In the genomic region with DNA sequence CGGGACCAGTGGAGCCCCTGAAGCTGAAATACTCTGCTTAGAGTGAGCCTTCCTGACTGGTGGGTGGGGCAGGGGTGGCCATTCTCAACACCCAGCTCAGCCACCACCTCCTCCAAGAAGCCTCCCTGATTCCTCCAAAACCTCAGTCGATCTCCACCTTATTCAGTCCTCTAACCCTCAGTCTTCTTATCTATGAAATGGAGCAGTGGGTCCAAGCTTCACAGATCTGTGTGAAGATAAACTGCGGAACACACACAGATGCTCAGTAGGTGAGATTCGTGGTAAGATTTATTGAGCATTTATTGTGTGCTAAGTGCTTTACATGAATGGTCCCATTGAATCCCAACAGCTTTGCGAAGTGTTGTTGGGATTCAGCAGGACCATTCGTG, we compare ENCODE assay signal across 8 cellular contexts.
DNase-seq lines count a peak whose midpoint lies in the region; ATAC-seq and TF ChIP-seq lines count a peak whose summit lies in the region.
"Had no signal": no experiment of that assay in that cellular context is flagged by ENCODE, and none has a peak within 500 bp of the region (broad histone marks: within the 10 kb centered on the region; RNA-seq: fewer than 3 reads in every experiment).

No MANE protein-coding gene starts in this region.

- no peaks in the 10 kb centered on the region for H3K79me2 ChIP-seq in MM.1S (ENCODE audit: low read length)
- no peaks in the 10 kb centered on the region for H3K79me2 ChIP-seq in trophoblast cell (ENCODE audit: control insufficient read depth, insufficient read depth, low read length, poor library complexity)

- no peak overlapping the region for H3K23ac ChIP-seq in trophoblast cell (ENCODE audit: low read length)

- ATAC-seq in HG02885 (IDR thresholded peaks at IDR 0.05; ENCODE audit: poor library complexity, unreplicated experiment), result no peak
- no peak for ATAC-seq in HG03175 (IDR thresholded peaks at IDR 0.05; ENCODE audit: unreplicated experiment)

- H3K4me1 ChIP-seq in MM.1S (ENCODE audit: low read length) (peaks cover 25% of the 10 kb centered on the region), trophoblast cell (ENCODE audit: control insufficient read depth in 1 of 2, insufficient read depth in 2 of 2, low read length in 2 of 2) (peaks cover 3 to 9% of the 10 kb centered on the region in 2 experiments)

- peak overlapping the region; percentile 76 for H3K27ac Mint-ChIP-seq in dendritic cell treated with granulocyte-macrophage colony-stimulating factor and Interleukin-4, amounts not matched to agents 40 ng/mL and 50 ng/mL, for 4 days
- no peak overlapping the region for H3K27ac Mint-ChIP-seq in nephron progenitor cell

- TF ChIP-seq CTCF in GM06990 (IDR thresholded peaks at IDR 0.05; ENCODE audit: insufficient read depth, low read length, poor library complexity, severe bottlenecking) (no peak), MM.1S (IDR thresholded peaks at IDR 0.05; ENCODE audit: low read length) (no peak), nephron progenitor cell (IDR thresholded peaks at IDR 0.05) (no peak)

- peak overlapping the region; percentile 77; the same call in 1 of the 2 replicates for H2AFZ ChIP-seq in MM.1S (ENCODE audit: low read length)
- H2AFZ ChIP-seq in trophoblast cell (ENCODE audit: insufficient read depth, low read length, poor library complexity), result no peak overlapping the region

- H3F3A ChIP-seq in MM.1S (ENCODE audit: insufficient read depth, low read length), result peaks cover 18% of the 10 kb centered on the region

- H3K9ac ChIP-seq in MM.1S (ENCODE audit: low read length) (peak overlapping the region; percentile 87), trophoblast cell (ENCODE audit: low read length) (no peak overlapping the region)

- H3K4me2 ChIP-seq in MM.1S (ENCODE audit: low read depth, low read length) (peak overlapping the region; percentile 99), trophoblast cell (ENCODE audit: low read length) (no peak overlapping the region)

- peaks cover 4% of the 10 kb centered on the region for H3K79me1 ChIP-seq in trophoblast cell (ENCODE audit: low read length)

- peak overlapping the region; percentile 99 for H3K27ac ChIP-seq in MM.1S (ENCODE audit: low read length)
- no peak overlapping the region for H3K27ac ChIP-seq in trophoblast cell (ENCODE audit: low read depth, low read length)

- no peak overlapping the region for H3K14ac ChIP-seq in trophoblast cell (ENCODE audit: low read length)

- no peak overlapping the region for H3K4ac ChIP-seq in trophoblast cell (ENCODE audit: low read depth, low read length)

- peaks cover 36% of the 10 kb centered on the region for H3K4me1 Mint-ChIP-seq in dendritic cell treated with granulocyte-macrophage colony-stimulating factor and Interleukin-4, amounts not matched to agents 40 ng/mL and 50 ng/mL, for 4 days (ENCODE audit: low read depth)
- peaks cover 29% of the 10 kb centered on the region for H3K4me1 Mint-ChIP-seq in nephron progenitor cell

- H3K18ac ChIP-seq in trophoblast cell (ENCODE audit: low read length), result no peak overlapping the region

- H3K9me2 ChIP-seq in MM.1S (replicated peaks; ENCODE audit: insufficient read depth, low read length), result no peaks in the 10 kb centered on the region

- intact Hi-C loops in dendritic cell treated with granulocyte-macrophage colony-stimulating factor and Interleukin-4, amounts not matched to agents 40 ng/mL and 50 ng/mL, for 4 days (cut with micrococcal nuclease), result no loop called here

- no peak overlapping the region for H4K12ac ChIP-seq in trophoblast cell (ENCODE audit: low read depth, low read length)

- no peak overlapping the region for H2AK5ac ChIP-seq in trophoblast cell (ENCODE audit: low read length)

- H2BK5ac ChIP-seq in trophoblast cell (ENCODE audit: low read depth, low read length, poor library complexity), result peak overlapping the region; percentile 37

- no peak overlapping the region for H2BK120ac ChIP-seq in trophoblast cell (ENCODE audit: insufficient read depth, low read length, poor library complexity)

- H4K8ac ChIP-seq in trophoblast cell (ENCODE audit: low read depth, low read length), result no peak overlapping the region

- H3K4me3 ChIP-seq in GM06990 (replicated peaks; ENCODE audit: low read depth, low read length), result peak overlapping the region; percentile 2
- H3K4me3 ChIP-seq in MM.1S (ENCODE audit: low read length), result peak overlapping the region; percentile 47; the same call in 1 of the 2 replicates
- no peak overlapping the region for H3K4me3 ChIP-seq in trophoblast cell (ENCODE audit: low read depth, low read length)

- H3K27me3 ChIP-seq in GM06990 (replicated peaks; ENCODE audit: control insufficient read depth, insufficient read depth, low read length) (no peaks in the 10 kb centered on the region), MM.1S (replicated peaks; ENCODE audit: insufficient read depth, low read length) (no peaks in the 10 kb centered on the region), trophoblast cell (ENCODE audit: insufficient read depth, low read length) (no peaks in the 10 kb centered on the region)

- no peak overlapping the region for H4K91ac ChIP-seq in trophoblast cell (ENCODE audit: low read depth, low read length)

- H2BK12ac ChIP-seq in trophoblast cell (ENCODE audit: low read length), result peak overlapping the region; percentile 19

- H4K20me1 ChIP-seq in MM.1S (ENCODE audit: insufficient read depth, low read length), result no peaks in the 10 kb centered on the region

- no peaks in the 10 kb centered on the region for H3K36me3 Mint-ChIP-seq in dendritic cell treated with granulocyte-macrophage colony-stimulating factor and Interleukin-4, amounts not matched to agents 40 ng/mL and 50 ng/mL, for 4 days (ENCODE audit: low read depth)
- no peaks in the 10 kb centered on the region for H3K36me3 Mint-ChIP-seq in nephron progenitor cell (ENCODE audit: low read depth)

- H3K4me3 Mint-ChIP-seq in dendritic cell treated with granulocyte-macrophage colony-stimulating factor and Interleukin-4, amounts not matched to agents 40 ng/mL and 50 ng/mL, for 4 days, result no peak overlapping the region
- H3K4me3 Mint-ChIP-seq in nephron progenitor cell, result no peak overlapping the region

- H3K9me3 Mint-ChIP-seq in dendritic cell treated with granulocyte-macrophage colony-stimulating factor and Interleukin-4, amounts not matched to agents 40 ng/mL and 50 ng/mL, for 4 days, result no peaks in the 10 kb centered on the region
- no peaks in the 10 kb centered on the region for H3K9me3 Mint-ChIP-seq in nephron progenitor cell

- H3K36me3 ChIP-seq in GM06990 (ENCODE audit: control insufficient read depth, insufficient read depth, low read length), result no peaks in the 10 kb centered on the region
- H3K36me3 ChIP-seq in MM.1S (replicated peaks; ENCODE audit: insufficient read depth, low read length), result no peaks in the 10 kb centered on the region
- H3K36me3 ChIP-seq in trophoblast cell (ENCODE audit: control insufficient read depth in 1 of 2, insufficient read depth in 2 of 2, low read length in 2 of 2), result no peaks in the 10 kb centered on the region

- no CpG with 5 or more reads among the region's 6 CpGs for WGBS in trophoblast cell (ENCODE audit: extremely low coverage, insufficient coverage, insufficient read length)

- DNase-seq in GM06990 (ENCODE audit: extremely low read depth, insufficient read length) (no peak), MM.1S (no peak), trophoblast cell (no peak), nephron progenitor cell (no peak)
- DNase-seq: NCI-H524 had no signal

- H3K9me3 ChIP-seq in MM.1S (replicated peaks; ENCODE audit: insufficient read depth, low read length) (no peaks in the 10 kb centered on the region), trophoblast cell (ENCODE audit: insufficient read depth, low read depth, low read length) (peaks cover 3% of the 10 kb centered on the region)

- H3K27me3 Mint-ChIP-seq in dendritic cell treated with granulocyte-macrophage colony-stimulating factor and Interleukin-4, amounts not matched to agents 40 ng/mL and 50 ng/mL, for 4 days, result peaks cover 26% of the 10 kb centered on the region
- peaks cover 20% of the 10 kb centered on the region for H3K27me3 Mint-ChIP-seq in nephron progenitor cell (ENCODE audit: low read depth, poor library complexity)
